1 cellular context compared by ENCODE assay signal in the genomic region with DNA sequence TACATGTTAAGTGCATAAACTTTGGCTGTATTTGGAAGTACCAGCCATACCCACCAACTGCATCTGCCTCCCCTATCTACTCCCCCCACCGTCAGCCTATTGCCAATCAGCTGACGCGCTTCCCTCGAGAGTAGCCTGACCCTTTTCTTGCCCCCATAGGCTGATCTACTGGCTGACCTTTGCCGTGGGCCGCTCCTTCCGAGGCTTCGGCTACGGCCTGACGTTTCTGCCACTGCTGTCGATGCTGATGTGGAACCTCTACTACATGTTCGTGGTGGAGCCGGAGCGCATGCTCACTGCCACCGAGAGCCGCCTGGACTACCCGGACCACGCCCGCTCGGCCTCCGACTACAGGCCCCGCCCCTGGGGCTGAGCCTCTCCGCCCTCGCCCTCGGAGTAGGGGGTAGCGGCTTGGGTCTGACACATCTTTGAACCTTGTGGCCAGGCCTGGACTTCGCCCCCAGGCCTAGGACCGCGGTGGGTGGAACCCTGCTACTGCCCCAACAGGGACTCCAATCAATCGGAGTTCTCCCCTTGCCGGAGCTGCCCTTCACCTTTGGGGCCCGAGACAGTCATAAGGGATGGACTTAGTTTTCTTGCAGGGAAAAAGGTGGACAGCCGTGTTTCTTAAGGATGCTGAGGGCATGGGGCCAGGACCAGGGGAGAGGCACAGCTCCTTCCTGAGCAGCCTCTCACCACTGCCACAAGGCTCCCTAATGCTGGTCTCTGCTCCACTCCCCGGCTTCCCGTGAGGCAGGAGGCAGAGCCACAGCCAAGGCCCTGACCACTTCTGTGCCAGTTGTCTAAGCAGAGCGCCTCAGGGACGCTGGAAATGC.
TF ChIP-seq lines count a peak whose summit lies in the region.

No MANE protein-coding gene starts in this region.

TF ChIP-seq in HepG2, 621 proteins besides CTCF, POLR2A, EP300 and RAD21 (continued from another document and continues in another):
- TF ChIP-seq, protein P1, sequence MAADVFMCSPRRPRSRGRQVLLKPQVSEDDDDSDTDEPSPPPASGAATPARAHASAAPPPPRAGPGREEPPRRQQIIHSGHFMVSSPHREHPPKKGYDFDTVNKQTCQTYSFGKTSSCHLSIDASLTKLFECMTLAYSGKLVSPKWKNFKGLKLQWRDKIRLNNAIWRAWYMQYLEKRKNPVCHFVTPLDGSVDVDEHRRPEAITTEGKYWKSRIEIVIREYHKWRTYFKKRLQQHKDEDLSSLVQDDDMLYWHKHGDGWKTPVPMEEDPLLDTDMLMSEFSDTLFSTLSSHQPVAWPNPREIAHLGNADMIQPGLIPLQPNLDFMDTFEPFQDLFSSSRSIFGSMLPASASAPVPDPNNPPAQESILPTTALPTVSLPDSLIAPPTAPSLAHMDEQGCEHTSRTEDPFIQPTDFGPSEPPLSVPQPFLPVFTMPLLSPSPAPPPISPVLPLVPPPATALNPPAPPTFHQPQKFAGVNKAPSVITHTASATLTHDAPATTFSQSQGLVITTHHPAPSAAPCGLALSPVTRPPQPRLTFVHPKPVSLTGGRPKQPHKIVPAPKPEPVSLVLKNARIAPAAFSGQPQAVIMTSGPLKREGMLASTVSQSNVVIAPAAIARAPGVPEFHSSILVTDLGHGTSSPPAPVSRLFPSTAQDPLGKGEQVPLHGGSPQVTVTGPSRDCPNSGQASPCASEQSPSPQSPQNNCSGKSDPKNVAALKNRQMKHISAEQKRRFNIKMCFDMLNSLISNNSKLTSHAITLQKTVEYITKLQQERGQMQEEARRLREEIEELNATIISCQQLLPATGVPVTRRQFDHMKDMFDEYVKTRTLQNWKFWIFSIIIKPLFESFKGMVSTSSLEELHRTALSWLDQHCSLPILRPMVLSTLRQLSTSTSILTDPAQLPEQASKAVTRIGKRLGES (CRISPR knock-in tag; IDR thresholded peaks at IDR 0.05; ENCODE audit: borderline replicate concordance) = no peak
- TF ChIP-seq EEA1 (CRISPR knock-in tag; IDR thresholded peaks at IDR 0.05; ENCODE audit: borderline replicate concordance) = no peak
- no peak for TF ChIP-seq KLF9 (CRISPR knock-in tag; IDR thresholded peaks at IDR 0.05; ENCODE audit: low read depth)
- TF ChIP-seq, protein P2, sequence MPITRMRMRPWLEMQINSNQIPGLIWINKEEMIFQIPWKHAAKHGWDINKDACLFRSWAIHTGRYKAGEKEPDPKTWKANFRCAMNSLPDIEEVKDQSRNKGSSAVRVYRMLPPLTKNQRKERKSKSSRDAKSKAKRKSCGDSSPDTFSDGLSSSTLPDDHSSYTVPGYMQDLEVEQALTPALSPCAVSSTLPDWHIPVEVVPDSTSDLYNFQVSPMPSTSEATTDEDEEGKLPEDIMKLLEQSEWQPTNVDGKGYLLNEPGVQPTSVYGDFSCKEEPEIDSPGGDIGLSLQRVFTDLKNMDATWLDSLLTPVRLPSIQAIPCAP (CRISPR knock-in tag; IDR thresholded peaks at IDR 0.05; ENCODE audit: low read depth) = no peak
- no peak for TF ChIP-seq ZNF567 (CRISPR knock-in tag; IDR thresholded peaks at IDR 0.05; ENCODE audit: borderline replicate concordance)
- no peak for TF ChIP-seq ZNF510 (CRISPR knock-in tag; IDR thresholded peaks at IDR 0.05; ENCODE audit: low read depth)
- TF ChIP-seq PHF21A (CRISPR knock-in tag; IDR thresholded peaks at IDR 0.05) = peak; percentile 85
- peak; percentile 87; the same call in 1 of the 2 replicates for TF ChIP-seq ZNF136 (CRISPR knock-in tag; IDR thresholded peaks at IDR 0.05; ENCODE audit: low read depth)
- no peak for TF ChIP-seq ZNF841 (CRISPR knock-in tag; IDR thresholded peaks at IDR 0.05; ENCODE audit: borderline replicate concordance)
- TF ChIP-seq, protein P3, sequence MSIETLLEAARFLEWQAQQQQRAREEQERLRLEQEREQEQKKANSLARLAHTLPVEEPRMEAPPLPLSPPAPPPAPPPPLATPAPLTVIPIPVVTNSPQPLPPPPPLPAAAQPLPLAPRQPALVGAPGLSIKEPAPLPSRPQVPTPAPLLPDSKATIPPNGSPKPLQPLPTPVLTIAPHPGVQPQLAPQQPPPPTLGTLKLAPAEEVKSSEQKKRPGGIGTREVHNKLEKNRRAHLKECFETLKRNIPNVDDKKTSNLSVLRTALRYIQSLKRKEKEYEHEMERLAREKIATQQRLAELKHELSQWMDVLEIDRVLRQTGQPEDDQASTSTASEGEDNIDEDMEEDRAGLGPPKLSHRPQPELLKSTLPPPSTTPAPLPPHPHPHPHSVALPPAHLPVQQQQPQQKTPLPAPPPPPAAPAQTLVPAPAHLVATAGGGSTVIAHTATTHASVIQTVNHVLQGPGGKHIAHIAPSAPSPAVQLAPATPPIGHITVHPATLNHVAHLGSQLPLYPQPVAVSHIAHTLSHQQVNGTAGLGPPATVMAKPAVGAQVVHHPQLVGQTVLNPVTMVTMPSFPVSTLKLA (IDR thresholded peaks at IDR 0.05) = peak; percentile 49; the same call in 1 of the 2 replicates
- peak; percentile 87 for TF ChIP-seq MED1 (CRISPR knock-in tag; IDR thresholded peaks at IDR 0.05)
- TF ChIP-seq ELF1 (CRISPR knock-in tag; IDR thresholded peaks at IDR 0.05) = no peak
- no peak; the same call in 1 of the 2 replicates for TF ChIP-seq ZNF263 (CRISPR knock-in tag; IDR thresholded peaks at IDR 0.05)
- TF ChIP-seq TBL1XR1 (IDR thresholded peaks at IDR 0.05; ENCODE audit: borderline replicate concordance, low read length, partially characterized antibody) = no peak
- peak; percentile 92 for TF ChIP-seq ZNF501 (CRISPR knock-in tag; IDR thresholded peaks at IDR 0.05)
- no peak for TF ChIP-seq CAMTA2 (CRISPR knock-in tag; IDR thresholded peaks at IDR 0.05; ENCODE audit: borderline replicate concordance)
- TF ChIP-seq ZSCAN30 (CRISPR knock-in tag; IDR thresholded peaks at IDR 0.05) = no peak
- no peak for TF ChIP-seq ZNF7 (CRISPR knock-in tag; IDR thresholded peaks at IDR 0.05)
- TF ChIP-seq GFI1 (CRISPR knock-in tag; IDR thresholded peaks at IDR 0.05; ENCODE audit: borderline replicate concordance) = peak; percentile 12; the same call in 1 of the 2 replicates
- TF ChIP-seq ELF3 (CRISPR knock-in tag; IDR thresholded peaks at IDR 0.05) = peak; percentile 34; the same call in 1 of the 2 replicates
- TF ChIP-seq, protein P4, sequence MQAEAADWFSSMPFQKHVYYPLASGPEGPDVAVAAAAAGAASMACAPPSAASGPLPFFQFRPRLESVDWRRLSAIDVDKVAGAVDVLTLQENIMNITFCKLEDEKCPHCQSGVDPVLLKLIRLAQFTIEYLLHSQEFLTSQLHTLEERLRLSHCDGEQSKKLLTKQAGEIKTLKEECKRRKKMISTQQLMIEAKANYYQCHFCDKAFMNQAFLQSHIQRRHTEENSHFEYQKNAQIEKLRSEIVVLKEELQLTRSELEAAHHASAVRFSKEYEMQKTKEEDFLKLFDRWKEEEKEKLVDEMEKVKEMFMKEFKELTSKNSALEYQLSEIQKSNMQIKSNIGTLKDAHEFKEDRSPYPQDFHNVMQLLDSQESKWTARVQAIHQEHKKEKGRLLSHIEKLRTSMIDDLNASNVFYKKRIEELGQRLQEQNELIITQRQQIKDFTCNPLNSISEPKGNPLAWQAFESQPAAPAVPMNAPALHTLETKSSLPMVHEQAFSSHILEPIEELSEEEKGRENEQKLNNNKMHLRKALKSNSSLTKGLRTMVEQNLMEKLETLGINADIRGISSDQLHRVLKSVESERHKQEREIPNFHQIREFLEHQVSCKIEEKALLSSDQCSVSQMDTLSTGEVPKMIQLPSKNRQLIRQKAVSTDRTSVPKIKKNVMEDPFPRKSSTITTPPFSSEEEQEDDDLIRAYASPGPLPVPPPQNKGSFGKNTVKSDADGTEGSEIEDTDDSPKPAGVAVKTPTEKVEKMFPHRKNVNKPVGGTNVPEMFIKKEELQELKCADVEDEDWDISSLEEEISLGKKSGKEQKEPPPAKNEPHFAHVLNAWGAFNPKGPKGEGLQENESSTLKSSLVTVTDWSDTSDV (CRISPR knock-in tag; IDR thresholded peaks at IDR 0.05) = 0 out of 2 replicates have a peak, but pooled peaks have one; percentile 49
- TF ChIP-seq TAF15 (IDR thresholded peaks at IDR 0.05; ENCODE audit: low read depth, low read length, poor library complexity, severe bottlenecking) = no peak
- no peak for TF ChIP-seq SMAD9 (CRISPR knock-in tag; IDR thresholded peaks at IDR 0.05)
- TF ChIP-seq, protein P5, sequence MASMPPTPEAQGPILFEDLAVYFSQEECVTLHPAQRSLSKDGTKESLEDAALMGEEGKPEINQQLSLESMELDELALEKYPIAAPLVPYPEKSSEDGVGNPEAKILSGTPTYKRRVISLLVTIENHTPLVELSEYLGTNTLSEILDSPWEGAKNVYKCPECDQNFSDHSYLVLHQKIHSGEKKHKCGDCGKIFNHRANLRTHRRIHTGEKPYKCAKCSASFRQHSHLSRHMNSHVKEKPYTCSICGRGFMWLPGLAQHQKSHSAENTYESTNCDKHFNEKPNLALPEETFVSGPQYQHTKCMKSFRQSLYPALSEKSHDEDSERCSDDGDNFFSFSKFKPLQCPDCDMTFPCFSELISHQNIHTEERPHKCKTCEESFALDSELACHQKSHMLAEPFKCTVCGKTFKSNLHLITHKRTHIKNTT (CRISPR knock-in tag; IDR thresholded peaks at IDR 0.05) = no peak
- TF ChIP-seq ZNF225 (CRISPR knock-in tag; IDR thresholded peaks at IDR 0.05) = peak; percentile 72
- TF ChIP-seq, protein P6, sequence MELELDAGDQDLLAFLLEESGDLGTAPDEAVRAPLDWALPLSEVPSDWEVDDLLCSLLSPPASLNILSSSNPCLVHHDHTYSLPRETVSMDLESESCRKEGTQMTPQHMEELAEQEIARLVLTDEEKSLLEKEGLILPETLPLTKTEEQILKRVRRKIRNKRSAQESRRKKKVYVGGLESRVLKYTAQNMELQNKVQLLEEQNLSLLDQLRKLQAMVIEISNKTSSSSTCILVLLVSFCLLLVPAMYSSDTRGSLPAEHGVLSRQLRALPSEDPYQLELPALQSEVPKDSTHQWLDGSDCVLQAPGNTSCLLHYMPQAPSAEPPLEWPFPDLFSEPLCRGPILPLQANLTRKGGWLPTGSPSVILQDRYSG (CRISPR knock-in tag; IDR thresholded peaks at IDR 0.05) = no peak
- TF ChIP-seq ZNF33A (CRISPR knock-in tag; IDR thresholded peaks at IDR 0.05; ENCODE audit: borderline replicate concordance) = no peak
- peak; percentile 75 for TF ChIP-seq SRY (CRISPR knock-in tag; IDR thresholded peaks at IDR 0.05)
- no peak; the same call in 1 of the 2 replicates for TF ChIP-seq SMAD1 (CRISPR knock-in tag; IDR thresholded peaks at IDR 0.05; ENCODE audit: borderline replicate concordance, low read depth)
- peak; percentile 56 for TF ChIP-seq FOXA3 (CRISPR knock-in tag; IDR thresholded peaks at IDR 0.05)
- TF ChIP-seq ZBTB8A (CRISPR knock-in tag; IDR thresholded peaks at IDR 0.05; ENCODE audit: borderline replicate concordance, low read depth) = no peak
- no peak for TF ChIP-seq HNRNPUL1 (IDR thresholded peaks at IDR 0.05; ENCODE audit: low read depth, low read length)
- TF ChIP-seq, protein P7, sequence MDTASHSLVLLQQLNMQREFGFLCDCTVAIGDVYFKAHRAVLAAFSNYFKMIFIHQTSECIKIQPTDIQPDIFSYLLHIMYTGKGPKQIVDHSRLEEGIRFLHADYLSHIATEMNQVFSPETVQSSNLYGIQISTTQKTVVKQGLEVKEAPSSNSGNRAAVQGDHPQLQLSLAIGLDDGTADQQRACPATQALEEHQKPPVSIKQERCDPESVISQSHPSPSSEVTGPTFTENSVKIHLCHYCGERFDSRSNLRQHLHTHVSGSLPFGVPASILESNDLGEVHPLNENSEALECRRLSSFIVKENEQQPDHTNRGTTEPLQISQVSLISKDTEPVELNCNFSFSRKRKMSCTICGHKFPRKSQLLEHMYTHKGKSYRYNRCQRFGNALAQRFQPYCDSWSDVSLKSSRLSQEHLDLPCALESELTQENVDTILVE (CRISPR knock-in tag; IDR thresholded peaks at IDR 0.05) = no peak; the same call in 1 of the 2 replicates
- TF ChIP-seq, protein P8, sequence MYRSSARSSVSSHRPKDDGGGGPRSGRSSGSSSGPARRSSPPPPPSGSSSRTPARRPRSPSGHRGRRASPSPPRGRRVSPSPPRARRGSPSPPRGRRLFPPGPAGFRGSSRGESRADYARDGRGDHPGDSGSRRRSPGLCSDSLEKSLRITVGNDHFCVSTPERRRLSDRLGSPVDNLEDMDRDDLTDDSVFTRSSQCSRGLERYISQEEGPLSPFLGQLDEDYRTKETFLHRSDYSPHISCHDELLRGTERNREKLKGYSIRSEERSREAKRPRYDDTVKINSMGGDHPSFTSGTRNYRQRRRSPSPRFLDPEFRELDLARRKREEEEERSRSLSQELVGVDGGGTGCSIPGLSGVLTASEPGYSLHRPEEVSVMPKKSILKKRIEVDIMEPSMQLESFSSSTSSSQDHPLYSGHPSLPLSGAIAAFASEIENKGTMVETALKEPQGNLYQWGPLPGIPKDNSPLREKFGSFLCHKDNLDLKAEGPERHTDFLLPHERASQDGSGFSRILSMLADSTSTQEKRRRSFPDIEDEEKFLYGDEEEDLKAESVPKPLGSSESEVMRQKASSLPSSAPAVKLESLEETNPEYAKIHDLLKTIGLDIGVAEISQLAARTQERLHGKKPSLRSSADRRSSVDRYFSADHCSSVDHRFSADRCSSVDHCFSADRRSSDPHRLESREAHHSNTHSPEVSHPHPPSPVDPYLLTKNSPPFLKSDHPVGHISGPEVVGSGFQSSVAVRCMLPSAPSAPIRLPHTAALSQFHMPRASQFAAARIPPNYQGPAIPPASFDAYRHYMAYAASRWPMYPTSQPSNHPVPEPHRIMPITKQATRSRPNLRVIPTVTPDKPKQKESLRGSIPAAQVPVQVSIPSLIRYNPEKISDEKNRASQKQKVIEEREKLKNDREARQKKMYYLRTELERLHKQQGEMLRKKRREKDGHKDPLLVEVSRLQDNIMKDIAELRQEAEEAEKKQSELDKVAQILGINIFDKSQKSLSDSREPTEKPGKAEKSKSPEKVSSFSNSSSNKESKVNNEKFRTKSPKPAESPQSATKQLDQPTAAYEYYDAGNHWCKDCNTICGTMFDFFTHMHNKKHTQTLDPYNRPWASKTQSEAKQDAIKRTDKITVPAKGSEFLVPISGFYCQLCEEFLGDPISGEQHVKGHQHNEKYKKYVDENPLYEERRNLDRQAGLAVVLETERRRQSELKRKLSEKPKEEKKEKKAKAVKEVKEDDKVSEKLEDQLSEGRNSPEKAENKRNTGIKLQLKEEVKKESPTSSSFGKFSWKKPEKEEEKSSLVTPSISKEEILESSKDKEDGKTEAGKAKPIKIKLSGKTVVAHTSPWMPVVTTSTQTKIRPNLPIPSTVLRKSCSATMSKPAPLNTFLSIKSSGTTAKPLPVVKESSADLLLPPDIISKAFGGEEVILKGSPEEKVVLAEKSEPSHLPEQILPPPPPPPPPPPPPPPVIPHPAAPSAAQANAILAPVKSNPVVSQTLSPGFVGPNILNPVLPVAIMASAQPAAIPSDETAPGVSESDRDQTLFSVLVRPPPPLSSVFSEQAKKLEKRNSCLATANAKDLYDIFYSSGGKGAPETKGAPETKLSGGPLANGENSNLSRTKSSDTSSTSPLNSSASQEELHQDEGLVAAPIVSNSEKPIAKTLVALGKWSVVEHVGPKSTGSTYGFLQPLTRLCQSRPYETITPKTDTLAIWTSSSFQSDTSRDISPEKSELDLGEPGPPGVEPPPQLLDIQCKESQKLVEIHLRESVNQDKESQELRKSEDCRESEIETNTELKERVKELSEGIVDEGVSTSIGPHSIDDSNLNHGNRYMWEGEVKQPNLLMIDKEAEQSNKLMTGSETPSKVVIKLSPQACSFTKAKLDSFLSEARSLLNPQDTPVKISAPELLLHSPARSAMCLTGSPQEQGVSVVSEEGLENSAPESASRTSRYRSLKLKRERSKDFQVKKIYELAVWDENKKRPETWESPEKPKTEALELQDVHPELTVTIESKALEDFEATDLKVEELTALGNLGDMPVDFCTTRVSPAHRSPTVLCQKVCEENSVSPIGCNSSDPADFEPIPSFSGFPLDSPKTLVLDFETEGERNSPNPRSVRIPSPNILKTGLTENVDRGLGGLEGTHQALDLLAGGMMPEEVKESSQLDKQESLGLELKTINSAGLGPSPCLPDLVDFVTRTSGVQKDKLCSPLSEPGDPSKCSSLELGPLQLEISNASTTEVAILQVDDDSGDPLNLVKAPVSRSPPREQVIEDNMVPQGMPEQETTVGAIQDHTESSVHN (CRISPR knock-in tag; IDR thresholded peaks at IDR 0.05) = no peak
